In genomic region chr2:199273043-199273647, GRCh38 we compare ENCODE assay signal across 12 cellular contexts.
DNase-seq lines count a peak whose midpoint lies in the region; ATAC-seq and TF ChIP-seq lines count a peak whose summit lies in the region.
"Had no signal": no experiment of that assay in that cellular context is flagged by ENCODE, and none has a peak within 500 bp of the region (broad histone marks: within the 10 kb centered on the region; RNA-seq: fewer than 3 reads in every experiment).

No MANE protein-coding gene starts in this region.

- DNase-seq in SHP77 (lab: John Stamatoyannopoulos, UW) (peak; percentile 14 to 15), SHP77 treated with DMSO at 0.1 percent for 48 hours (lab: John Stamatoyannopoulos, UW) (no peak), NOMO-1 (lab: John Stamatoyannopoulos, UW; ENCODE audit: unreplicated experiment in 2 of 2) (peak; percentile 21 to 30), dedifferentiated amniotic fluid mesenchymal stem cell (ENCODE audit: extremely low spot score) (peak; percentile 60), stromal cell of bone marrow (ENCODE audit: low read depth) (peak; percentile 72), HEK293T (ENCODE audit: extremely low spot score) (no peak), SKM-1 treated with dmso at 0.1 percent for 144 hours (lab: John Stamatoyannopoulos, UW; ENCODE audit: unreplicated experiment) (no peak)
- DNase-seq: left colon; NK-92 treated with Interleukin-12 subunit alpha and Interleukin-12 subunit beta, amount 100 ng/mL, for 24 hours; stimulated activated naive CD4-positive, alpha-beta T cell; T-helper 9 cell had no signal

- CTCF ChIA-PET in HEK293T (lab: Yijun Ruan, JAX) = no interaction called here

- POLR2A ChIA-PET in HEK293T (lab: Yijun Ruan, JAX) = no interaction called here

- ATAC-seq in HG02885 (IDR thresholded peaks at IDR 0.05; ENCODE audit: poor library complexity, unreplicated experiment) = no peak
- ATAC-seq: left colon had no signal

TF ChIP-seq in HEK293T, 16 proteins besides CTCF, POLR2A, EP300 and RAD21:
- TF ChIP-seq NFRKB (IDR thresholded peaks at IDR 0.05) (no peak), CTBP1 (IDR thresholded peaks at IDR 0.05; ENCODE audit: borderline replicate concordance) (no peak)
TF ChIP-seq in HEK293T: peak in this region for 0.

Comparison
In these comparisons a context has a peak if more than half of its experiments do, and no peak if none do; other contexts are left out.
1. DNase-seq: peak in SHP77 (2 of 2), NOMO-1 (2 of 2), dedifferentiated amniotic fluid mesenchymal stem cell (single experiment) and stromal cell of bone marrow (single experiment); none in SHP77 treated with DMSO at 0.1 percent for 48 hours (single experiment), HEK293T (single experiment) and SKM-1 treated with dmso at 0.1 percent for 144 hours (single experiment).